ENCODE assay signal across 8 cellular contexts in genomic region chr22:20020533-20021195, GRCh38. TPM values are rescaled to one million over a fixed set of nuclear protein-coding genes. Genes with fewer than 3 reads are reported as not detected.
DNase-seq lines count a peak whose midpoint lies in the region; ATAC-seq, FAIRE-seq and TF ChIP-seq lines count a peak whose summit lies in the region.

Gene TANGO2 (plus strand): TSS chr22:20021110. CDS start chr22:20036799, 15,689 bp downstream.

- no peak for TF ChIP-seq CTCF in pancreas (IDR thresholded peaks at IDR 0.05)

- H3K36me3 Mint-ChIP-seq in activated naive CD8-positive, alpha-beta T cell = no peaks in the 10 kb centered on the region

- peak; percentile 77 for ATAC-seq in HG02588 (IDR thresholded peaks at IDR 0.05; ENCODE audit: unreplicated experiment)
- ATAC-seq in pancreas = peak; percentile 84 to 90 (median 90)

- intact Hi-C loops in head of caudate nucleus (cut with DNase I) (loop anchor here (10.0 kb wide), 1 partner anchor 64 kb away; the partner anchor contains the start of gene DGCR8), pancreas (cut with DNase I) (loop anchor here in 1 of 3 donors (10.0 kb wide), 1 partner anchor 46 kb away; no protein-coding TSS in a partner anchor)

- H3K27ac ChIP-seq in pancreas = peak within 1 kb of the TSS; percentile 53 to 74 (median 70)
- peak within 1 kb of the TSS; percentile 84 for H3K27ac ChIP-seq in thymus (ENCODE audit: low read depth)

- DNase-seq in GM04503 (ENCODE audit: low read depth) = peak; percentile 39
- DNase-seq in NCI-H1092 (lab: John Stamatoyannopoulos, UW) = peak; percentile 86
- peak; percentile 88 for DNase-seq in SKM-1 treated with dmso at 0.1 percent for 144 hours (lab: John Stamatoyannopoulos, UW; ENCODE audit: unreplicated experiment)
- peak; percentile 77 to 98 (median 94) for DNase-seq in head of caudate nucleus
- peak; percentile 86 to 99 (median 96) for DNase-seq in pancreas

- H3K4me3 ChIP-seq in pancreas = peak within 1 kb of the TSS; percentile 59 to 97 (median 94)
- peak within 1 kb of the TSS; percentile 85 for H3K4me3 ChIP-seq in thymus (ENCODE audit: low read length)

- H3K9me3 Mint-ChIP-seq in activated naive CD8-positive, alpha-beta T cell (ENCODE audit: low read depth) = no peaks in the 10 kb centered on the region

- peak within 1 kb of the TSS; percentile 73 for H3K27ac Mint-ChIP-seq in activated naive CD8-positive, alpha-beta T cell

- WGBS in pancreas, 2 donors = 0 to 1% methylated on average over 44 to 61 of the region's 61 CpGs
- under 1% methylated on average over 61 of the region's 61 CpGs for WGBS in thymus

- H3K9me3 ChIP-seq in pancreas (no peaks in the 10 kb centered on the region), thymus (ENCODE audit: control insufficient read depth) (no peaks in the 10 kb centered on the region)

- peaks cover 9 to 19% (median 13%) of the 10 kb centered on the region in 3 donors for H3K4me1 ChIP-seq in pancreas
- peaks cover 21% of the 10 kb centered on the region for H3K4me1 ChIP-seq in thymus (ENCODE audit: control insufficient read depth, insufficient read depth, low read length)

- H3K36me3 ChIP-seq in pancreas (no peaks in the 10 kb centered on the region), thymus (ENCODE audit: control insufficient read depth, insufficient read depth) (no peaks in the 10 kb centered on the region)

- H3K27me3 ChIP-seq in pancreas = no peaks in the 10 kb centered on the region
- H3K27me3 ChIP-seq in thymus (ENCODE audit: control insufficient read depth, insufficient read depth) = peaks cover 16% of the 10 kb centered on the region

- H3K4me3 Mint-ChIP-seq in activated naive CD8-positive, alpha-beta T cell = peak within 1 kb of the TSS; percentile 90

- H3K27me3 Mint-ChIP-seq in activated naive CD8-positive, alpha-beta T cell = no peaks in the 10 kb centered on the region

- peaks cover 27% of the 10 kb centered on the region for H3K4me1 Mint-ChIP-seq in activated naive CD8-positive, alpha-beta T cell (ENCODE audit: low read depth)

- no peak for FAIRE-seq in pancreas (lab: Jason Lieb, UNC)

RNA-seq across cellular contexts. Expression of gene TANGO2, which starts in this region (rescaled TPM):
- total RNA-seq in pancreas = 10 to 100 TPM in 3 of 6 donors, 1 to 10 TPM in 3; 4.0 to 18.3 (median 9.6) TPM
- polyA plus RNA-seq in pancreas (10 to 100 TPM; 16.5 to 20.4 TPM), thymus (19.7 TPM)

Comparison
In these comparisons a context has a peak if more than half of its experiments do, and no peak if none do; other contexts are left out.
1. Peak in every context shown above with its lines: DNase-seq, ATAC-seq, H3K4me3 ChIP-seq and H3K27ac ChIP-seq.
2. DNase-seq: peak in every context shown above with its lines; median percentile 96 in pancreas; 94 in head of caudate nucleus; 88 in SKM-1 treated with dmso at 0.1 percent for 144 hours; 86 in NCI-H1092; 39 in GM04503.